In the genomic region with DNA sequence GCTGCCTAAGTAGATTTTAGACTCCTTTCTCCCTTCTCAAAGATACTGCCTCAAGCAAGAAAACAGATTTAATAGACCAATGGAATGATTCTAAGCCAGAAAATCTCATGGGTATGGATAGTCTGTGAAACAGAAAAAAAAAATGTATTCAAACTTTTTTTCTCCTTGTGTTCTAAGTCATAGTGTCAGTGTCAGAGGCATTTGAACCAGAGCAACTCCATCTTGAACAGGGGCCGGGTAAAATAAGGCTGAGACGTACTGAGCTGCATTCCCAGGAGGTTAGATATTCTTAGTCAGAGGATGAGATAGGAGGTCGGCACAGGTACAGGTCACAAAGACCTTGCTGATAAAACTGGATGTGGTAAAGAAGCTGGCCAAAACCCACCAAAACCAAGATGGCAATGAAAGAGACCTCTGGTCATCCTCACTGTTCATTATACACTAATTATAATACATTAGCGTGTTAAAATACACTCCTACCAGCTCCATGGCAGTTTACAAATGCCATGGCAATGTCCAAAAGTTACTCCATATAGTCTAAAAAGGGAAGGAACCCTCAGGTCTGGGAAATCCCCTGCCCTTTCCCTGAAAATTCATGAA, we compare ENCODE assay signal across 2 cellular contexts.
A peak's percentile ranks its signal among the peaks of the same experiment; 100 is the strongest.
TF ChIP-seq lines count a peak whose summit lies in the region.

No MANE protein-coding gene starts in this region.

TF ChIP-seq in GM23338, 12 proteins besides CTCF, POLR2A, EP300 and RAD21:
- TF ChIP-seq ZNF114 (CRISPR knock-in tag; IDR thresholded peaks at IDR 0.05) (no peak), EZH2phosphoT487 (IDR thresholded peaks at IDR 0.05; ENCODE audit: unreplicated experiment) (no peak), STAT1 (IDR thresholded peaks at IDR 0.05; ENCODE audit: unreplicated experiment) (no peak), JUNB (IDR thresholded peaks at IDR 0.05; ENCODE audit: unreplicated experiment) (no peak), ZNF331 (CRISPR knock-in tag; IDR thresholded peaks at IDR 0.05; ENCODE audit: low read depth) (no peak), CREB1 (CRISPR knock-in tag; IDR thresholded peaks at IDR 0.05; ENCODE audit: low read depth) (no peak)
- TF ChIP-seq, protein P1, sequence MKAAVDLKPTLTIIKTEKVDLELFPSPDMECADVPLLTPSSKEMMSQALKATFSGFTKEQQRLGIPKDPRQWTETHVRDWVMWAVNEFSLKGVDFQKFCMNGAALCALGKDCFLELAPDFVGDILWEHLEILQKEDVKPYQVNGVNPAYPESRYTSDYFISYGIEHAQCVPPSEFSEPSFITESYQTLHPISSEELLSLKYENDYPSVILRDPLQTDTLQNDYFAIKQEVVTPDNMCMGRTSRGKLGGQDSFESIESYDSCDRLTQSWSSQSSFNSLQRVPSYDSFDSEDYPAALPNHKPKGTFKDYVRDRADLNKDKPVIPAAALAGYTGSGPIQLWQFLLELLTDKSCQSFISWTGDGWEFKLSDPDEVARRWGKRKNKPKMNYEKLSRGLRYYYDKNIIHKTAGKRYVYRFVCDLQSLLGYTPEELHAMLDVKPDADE (IDR thresholded peaks at IDR 0.05), result no peak

TF ChIP-seq in K562, 482 proteins besides CTCF, POLR2A, EP300 and RAD21 (continues in another document):
- no peak for TF ChIP-seq HMGN3 (IDR thresholded peaks at IDR 0.05; ENCODE audit: borderline replicate concordance, extremely low read depth, insufficient read length, low read depth, low read length)
- no peak for TF ChIP-seq MAFK (IDR thresholded peaks at IDR 0.05; ENCODE audit: low read length)
- TF ChIP-seq RAD51 (IDR thresholded peaks at IDR 0.05; ENCODE audit: borderline replicate concordance, low read depth), result no peak
- TF ChIP-seq, protein P2, sequence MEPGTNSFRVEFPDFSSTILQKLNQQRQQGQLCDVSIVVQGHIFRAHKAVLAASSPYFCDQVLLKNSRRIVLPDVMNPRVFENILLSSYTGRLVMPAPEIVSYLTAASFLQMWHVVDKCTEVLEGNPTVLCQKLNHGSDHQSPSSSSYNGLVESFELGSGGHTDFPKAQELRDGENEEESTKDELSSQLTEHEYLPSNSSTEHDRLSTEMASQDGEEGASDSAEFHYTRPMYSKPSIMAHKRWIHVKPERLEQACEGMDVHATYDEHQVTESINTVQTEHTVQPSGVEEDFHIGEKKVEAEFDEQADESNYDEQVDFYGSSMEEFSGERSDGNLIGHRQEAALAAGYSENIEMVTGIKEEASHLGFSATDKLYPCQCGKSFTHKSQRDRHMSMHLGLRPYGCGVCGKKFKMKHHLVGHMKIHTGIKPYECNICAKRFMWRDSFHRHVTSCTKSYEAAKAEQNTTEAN (CRISPR knock-in tag; IDR thresholded peaks at IDR 0.05), result no peak
- TF ChIP-seq MEF2A (IDR thresholded peaks at IDR 0.05; ENCODE audit: control insufficient read depth, low read depth, low read length), result no peak
- no peak for TF ChIP-seq CREB1 (IDR thresholded peaks at IDR 0.05)
- no peak for TF ChIP-seq CREB1 (CRISPR knock-in tag; IDR thresholded peaks at IDR 0.05)
- TF ChIP-seq, protein P3, sequence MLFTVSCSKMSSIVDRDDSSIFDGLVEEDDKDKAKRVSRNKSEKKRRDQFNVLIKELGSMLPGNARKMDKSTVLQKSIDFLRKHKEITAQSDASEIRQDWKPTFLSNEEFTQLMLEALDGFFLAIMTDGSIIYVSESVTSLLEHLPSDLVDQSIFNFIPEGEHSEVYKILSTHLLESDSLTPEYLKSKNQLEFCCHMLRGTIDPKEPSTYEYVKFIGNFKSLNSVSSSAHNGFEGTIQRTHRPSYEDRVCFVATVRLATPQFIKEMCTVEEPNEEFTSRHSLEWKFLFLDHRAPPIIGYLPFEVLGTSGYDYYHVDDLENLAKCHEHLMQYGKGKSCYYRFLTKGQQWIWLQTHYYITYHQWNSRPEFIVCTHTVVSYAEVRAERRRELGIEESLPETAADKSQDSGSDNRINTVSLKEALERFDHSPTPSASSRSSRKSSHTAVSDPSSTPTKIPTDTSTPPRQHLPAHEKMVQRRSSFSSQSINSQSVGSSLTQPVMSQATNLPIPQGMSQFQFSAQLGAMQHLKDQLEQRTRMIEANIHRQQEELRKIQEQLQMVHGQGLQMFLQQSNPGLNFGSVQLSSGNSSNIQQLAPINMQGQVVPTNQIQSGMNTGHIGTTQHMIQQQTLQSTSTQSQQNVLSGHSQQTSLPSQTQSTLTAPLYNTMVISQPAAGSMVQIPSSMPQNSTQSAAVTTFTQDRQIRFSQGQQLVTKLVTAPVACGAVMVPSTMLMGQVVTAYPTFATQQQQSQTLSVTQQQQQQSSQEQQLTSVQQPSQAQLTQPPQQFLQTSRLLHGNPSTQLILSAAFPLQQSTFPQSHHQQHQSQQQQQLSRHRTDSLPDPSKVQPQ (CRISPR knock-in tag; IDR thresholded peaks at IDR 0.05; ENCODE audit: borderline replicate concordance), result peak; percentile 90; the same call in 1 of the 2 replicates
- no peak for TF ChIP-seq SREBF2 (CRISPR knock-in tag; IDR thresholded peaks at IDR 0.05)
- TF ChIP-seq MEF2D (tag; conservative IDR thresholded peaks at IDR 0.05; ENCODE audit: low read depth), result peak; percentile 92
- TF ChIP-seq, protein P4, sequence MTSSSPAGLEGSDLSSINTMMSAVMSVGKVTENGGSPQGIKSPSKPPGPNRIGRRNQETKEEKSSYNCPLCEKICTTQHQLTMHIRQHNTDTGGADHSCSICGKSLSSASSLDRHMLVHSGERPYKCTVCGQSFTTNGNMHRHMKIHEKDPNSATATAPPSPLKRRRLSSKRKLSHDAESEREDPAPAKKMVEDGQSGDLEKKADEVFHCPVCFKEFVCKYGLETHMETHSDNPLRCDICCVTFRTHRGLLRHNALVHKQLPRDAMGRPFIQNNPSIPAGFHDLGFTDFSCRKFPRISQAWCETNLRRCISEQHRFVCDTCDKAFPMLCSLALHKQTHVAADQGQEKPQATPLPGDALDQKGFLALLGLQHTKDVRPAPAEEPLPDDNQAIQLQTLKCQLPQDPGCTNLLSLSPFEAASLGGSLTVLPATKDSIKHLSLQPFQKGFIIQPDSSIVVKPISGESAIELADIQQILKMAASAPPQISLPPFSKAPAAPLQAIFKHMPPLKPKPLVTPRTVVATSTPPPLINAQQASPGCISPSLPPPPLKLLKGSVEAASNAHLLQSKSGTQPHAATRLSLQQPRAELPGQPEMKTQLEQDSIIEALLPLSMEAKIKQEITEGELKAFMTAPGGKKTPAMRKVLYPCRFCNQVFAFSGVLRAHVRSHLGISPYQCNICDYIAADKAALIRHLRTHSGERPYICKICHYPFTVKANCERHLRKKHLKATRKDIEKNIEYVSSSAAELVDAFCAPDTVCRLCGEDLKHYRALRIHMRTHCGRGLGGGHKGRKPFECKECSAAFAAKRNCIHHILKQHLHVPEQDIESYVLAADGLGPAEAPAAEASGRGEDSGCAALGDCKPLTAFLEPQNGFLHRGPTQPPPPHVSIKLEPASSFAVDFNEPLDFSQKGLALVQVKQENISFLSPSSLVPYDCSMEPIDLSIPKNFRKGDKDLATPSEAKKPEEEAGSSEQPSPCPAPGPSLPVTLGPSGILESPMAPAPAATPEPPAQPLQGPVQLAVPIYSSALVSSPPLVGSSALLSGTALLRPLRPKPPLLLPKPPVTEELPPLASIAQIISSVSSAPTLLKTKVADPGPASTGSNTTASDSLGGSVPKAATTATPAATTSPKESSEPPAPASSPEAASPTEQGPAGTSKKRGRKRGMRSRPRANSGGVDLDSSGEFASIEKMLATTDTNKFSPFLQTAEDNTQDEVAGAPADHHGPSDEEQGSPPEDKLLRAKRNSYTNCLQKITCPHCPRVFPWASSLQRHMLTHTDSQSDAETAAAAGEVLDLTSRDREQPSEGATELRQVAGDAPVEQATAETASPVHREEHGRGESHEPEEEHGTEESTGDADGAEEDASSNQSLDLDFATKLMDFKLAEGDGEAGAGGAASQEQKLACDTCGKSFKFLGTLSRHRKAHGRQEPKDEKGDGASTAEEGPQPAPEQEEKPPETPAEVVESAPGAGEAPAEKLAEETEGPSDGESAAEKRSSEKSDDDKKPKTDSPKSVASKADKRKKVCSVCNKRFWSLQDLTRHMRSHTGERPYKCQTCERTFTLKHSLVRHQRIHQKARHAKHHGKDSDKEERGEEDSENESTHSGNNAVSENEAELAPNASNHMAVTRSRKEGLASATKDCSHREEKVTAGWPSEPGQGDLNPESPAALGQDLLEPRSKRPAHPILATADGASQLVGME (CRISPR knock-in tag; IDR thresholded peaks at IDR 0.05), result peak; percentile 98
- peak; percentile 75; the same call in 1 of the 2 replicates for TF ChIP-seq TEAD2 (tag; IDR thresholded peaks at IDR 0.05)
- TF ChIP-seq, protein P5, sequence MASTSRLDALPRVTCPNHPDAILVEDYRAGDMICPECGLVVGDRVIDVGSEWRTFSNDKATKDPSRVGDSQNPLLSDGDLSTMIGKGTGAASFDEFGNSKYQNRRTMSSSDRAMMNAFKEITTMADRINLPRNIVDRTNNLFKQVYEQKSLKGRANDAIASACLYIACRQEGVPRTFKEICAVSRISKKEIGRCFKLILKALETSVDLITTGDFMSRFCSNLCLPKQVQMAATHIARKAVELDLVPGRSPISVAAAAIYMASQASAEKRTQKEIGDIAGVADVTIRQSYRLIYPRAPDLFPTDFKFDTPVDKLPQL (IDR thresholded peaks at IDR 0.05; ENCODE audit: extremely low read depth, insufficient read length), result no peak
- peak; percentile 90 for TF ChIP-seq NR2F6 (CRISPR knock-in tag; IDR thresholded peaks at IDR 0.05)
- TF ChIP-seq ZNF764 (CRISPR knock-in tag; IDR thresholded peaks at IDR 0.05; ENCODE audit: low read depth), result 0 out of 2 replicates have a peak, but pooled peaks have one; percentile 27
- peak; percentile 95 for TF ChIP-seq HSF4 (CRISPR knock-in tag; IDR thresholded peaks at IDR 0.05; ENCODE audit: borderline replicate concordance)
- no peak for TF ChIP-seq ZNF431 (CRISPR knock-in tag; IDR thresholded peaks at IDR 0.05)
- TF ChIP-seq SMAD1 (IDR thresholded peaks at IDR 0.05; ENCODE audit: low read depth, low read length, partially characterized antibody), result no peak
- no peak for TF ChIP-seq ZNF707 (CRISPR knock-in tag; conservative IDR thresholded peaks at IDR 0.05)
- peak; percentile 93 for TF ChIP-seq ZNF586 (CRISPR knock-in tag; conservative IDR thresholded peaks at IDR 0.05)
- TF ChIP-seq, protein P6, sequence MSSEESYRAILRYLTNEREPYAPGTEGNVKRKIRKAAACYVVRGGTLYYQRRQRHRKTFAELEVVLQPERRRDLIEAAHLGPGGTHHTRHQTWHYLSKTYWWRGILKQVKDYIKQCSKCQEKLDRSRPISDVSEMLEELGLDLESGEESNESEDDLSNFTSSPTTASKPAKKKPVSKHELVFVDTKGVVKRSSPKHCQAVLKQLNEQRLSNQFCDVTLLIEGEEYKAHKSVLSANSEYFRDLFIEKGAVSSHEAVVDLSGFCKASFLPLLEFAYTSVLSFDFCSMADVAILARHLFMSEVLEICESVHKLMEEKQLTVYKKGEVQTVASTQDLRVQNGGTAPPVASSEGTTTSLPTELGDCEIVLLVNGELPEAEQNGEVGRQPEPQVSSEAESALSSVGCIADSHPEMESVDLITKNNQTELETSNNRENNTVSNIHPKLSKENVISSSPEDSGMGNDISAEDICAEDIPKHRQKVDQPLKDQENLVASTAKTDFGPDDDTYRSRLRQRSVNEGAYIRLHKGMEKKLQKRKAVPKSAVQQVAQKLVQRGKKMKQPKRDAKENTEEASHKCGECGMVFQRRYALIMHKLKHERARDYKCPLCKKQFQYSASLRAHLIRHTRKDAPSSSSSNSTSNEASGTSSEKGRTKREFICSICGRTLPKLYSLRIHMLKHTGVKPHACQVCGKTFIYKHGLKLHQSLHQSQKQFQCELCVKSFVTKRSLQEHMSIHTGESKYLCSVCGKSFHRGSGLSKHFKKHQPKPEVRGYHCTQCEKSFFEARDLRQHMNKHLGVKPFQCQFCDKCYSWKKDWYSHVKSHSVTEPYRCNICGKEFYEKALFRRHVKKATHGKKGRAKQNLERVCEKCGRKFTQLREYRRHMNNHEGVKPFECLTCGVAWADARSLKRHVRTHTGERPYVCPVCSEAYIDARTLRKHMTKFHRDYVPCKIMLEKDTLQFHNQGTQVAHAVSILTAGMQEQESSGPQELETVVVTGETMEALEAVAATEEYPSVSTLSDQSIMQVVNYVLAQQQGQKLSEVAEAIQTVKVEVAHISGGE (CRISPR knock-in tag; IDR thresholded peaks at IDR 0.05), result peak in 1 of 3 experiments; percentile 66; a peak in 1 of 6 replicates
- no peak for TF ChIP-seq YBX1 (IDR thresholded peaks at IDR 0.05)
- TF ChIP-seq, protein P7, sequence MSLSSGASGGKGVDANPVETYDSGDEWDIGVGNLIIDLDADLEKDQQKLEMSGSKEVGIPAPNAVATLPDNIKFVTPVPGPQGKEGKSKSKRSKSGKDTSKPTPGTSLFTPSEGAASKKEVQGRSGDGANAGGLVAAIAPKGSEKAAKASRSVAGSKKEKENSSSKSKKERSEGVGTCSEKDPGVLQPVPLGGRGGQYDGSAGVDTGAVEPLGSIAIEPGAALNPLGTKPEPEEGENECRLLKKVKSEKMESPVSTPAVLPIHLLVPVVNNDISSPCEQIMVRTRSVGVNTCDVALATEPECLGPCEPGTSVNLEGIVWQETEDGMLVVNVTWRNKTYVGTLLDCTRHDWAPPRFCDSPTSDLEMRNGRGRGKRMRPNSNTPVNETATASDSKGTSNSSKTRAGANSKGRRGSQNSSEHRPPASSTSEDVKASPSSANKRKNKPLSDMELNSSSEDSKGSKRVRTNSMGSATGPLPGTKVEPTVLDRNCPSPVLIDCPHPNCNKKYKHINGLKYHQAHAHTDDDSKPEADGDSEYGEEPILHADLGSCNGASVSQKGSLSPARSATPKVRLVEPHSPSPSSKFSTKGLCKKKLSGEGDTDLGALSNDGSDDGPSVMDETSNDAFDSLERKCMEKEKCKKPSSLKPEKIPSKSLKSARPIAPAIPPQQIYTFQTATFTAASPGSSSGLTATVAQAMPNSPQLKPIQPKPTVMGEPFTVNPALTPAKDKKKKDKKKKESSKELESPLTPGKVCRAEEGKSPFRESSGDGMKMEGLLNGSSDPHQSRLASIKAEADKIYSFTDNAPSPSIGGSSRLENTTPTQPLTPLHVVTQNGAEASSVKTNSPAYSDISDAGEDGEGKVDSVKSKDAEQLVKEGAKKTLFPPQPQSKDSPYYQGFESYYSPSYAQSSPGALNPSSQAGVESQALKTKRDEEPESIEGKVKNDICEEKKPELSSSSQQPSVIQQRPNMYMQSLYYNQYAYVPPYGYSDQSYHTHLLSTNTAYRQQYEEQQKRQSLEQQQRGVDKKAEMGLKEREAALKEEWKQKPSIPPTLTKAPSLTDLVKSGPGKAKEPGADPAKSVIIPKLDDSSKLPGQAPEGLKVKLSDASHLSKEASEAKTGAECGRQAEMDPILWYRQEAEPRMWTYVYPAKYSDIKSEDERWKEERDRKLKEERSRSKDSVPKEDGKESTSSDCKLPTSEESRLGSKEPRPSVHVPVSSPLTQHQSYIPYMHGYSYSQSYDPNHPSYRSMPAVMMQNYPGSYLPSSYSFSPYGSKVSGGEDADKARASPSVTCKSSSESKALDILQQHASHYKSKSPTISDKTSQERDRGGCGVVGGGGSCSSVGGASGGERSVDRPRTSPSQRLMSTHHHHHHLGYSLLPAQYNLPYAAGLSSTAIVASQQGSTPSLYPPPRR (CRISPR knock-in tag; IDR thresholded peaks at IDR 0.05; ENCODE audit: borderline replicate concordance), result no peak
- TF ChIP-seq TFE3 (CRISPR knock-in tag; IDR thresholded peaks at IDR 0.05), result peak; percentile 49
- peak; percentile 81; the same call in 1 of the 2 replicates for TF ChIP-seq TCFL5 (CRISPR knock-in tag; conservative IDR thresholded peaks at IDR 0.05)
